ENCODE assay signal across 1 cellular context in genomic region chr1:48675251-48675650, GRCh38.
TF ChIP-seq lines count a peak whose summit lies in the region.

No MANE protein-coding gene starts in this region.

TF ChIP-seq in SK-N-SH treated with all-trans-retinoic acid at 6 μM for 48 hours, 23 proteins besides CTCF, POLR2A, EP300 and RAD21 (continued from another document):
- no peak for TF ChIP-seq CSRNP3 (CRISPR knock-in tag; IDR thresholded peaks at IDR 0.05)
- no peak for TF ChIP-seq CREB5 (CRISPR knock-in tag; IDR thresholded peaks at IDR 0.05; ENCODE audit: low read depth)
- TF ChIP-seq RARB (CRISPR knock-in tag; IDR thresholded peaks at IDR 0.05): no peak
- TF ChIP-seq ZC3H10 (CRISPR knock-in tag; IDR thresholded peaks at IDR 0.05): no peak
- no peak for TF ChIP-seq TOX (CRISPR knock-in tag; IDR thresholded peaks at IDR 0.05; ENCODE audit: borderline replicate concordance)
- TF ChIP-seq POU6F1 (CRISPR knock-in tag; IDR thresholded peaks at IDR 0.05; ENCODE audit: borderline replicate concordance, low read depth): no peak
- no peak for TF ChIP-seq ESRRG (CRISPR knock-in tag; IDR thresholded peaks at IDR 0.05)
- no peak for TF ChIP-seq ZNF8 (CRISPR knock-in tag; IDR thresholded peaks at IDR 0.05)
- TF ChIP-seq GLIS3 (CRISPR knock-in tag; IDR thresholded peaks at IDR 0.05): no peak
- TF ChIP-seq PPARA (CRISPR knock-in tag; IDR thresholded peaks at IDR 0.05; ENCODE audit: borderline replicate concordance): no peak
